ENCODE assay signal across 21 cellular contexts in the genomic region with DNA sequence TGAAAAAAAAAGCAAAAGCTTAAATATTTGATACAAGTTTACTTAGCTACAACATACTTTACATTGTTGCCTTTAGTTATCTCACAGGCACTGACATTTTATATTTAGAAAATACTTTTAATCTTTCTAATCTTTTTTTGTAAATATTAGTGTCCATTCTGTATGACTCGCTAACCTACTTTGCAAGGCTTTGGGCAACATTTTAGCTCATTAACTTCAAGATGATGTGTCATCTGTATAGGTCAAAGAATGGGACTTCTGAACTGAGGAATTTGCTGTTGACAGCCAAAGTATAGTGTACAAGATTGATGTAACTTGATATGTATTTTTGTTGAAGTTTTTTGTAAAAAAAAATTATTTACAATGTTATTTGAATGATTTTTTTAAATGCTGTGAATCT. TPM values are rescaled to one million over a fixed set of nuclear protein-coding genes. Genes with fewer than 3 reads are reported as not detected.
A peak's percentile ranks its signal among the peaks of the same experiment; 100 is the strongest.
DNase-seq lines count a peak whose midpoint lies in the region; ATAC-seq, FAIRE-seq and TF ChIP-seq lines count a peak whose summit lies in the region.
"Had no signal": no experiment of that assay in that cellular context is flagged by ENCODE, and none has a peak within 500 bp of the region (broad histone marks: within the 10 kb centered on the region; RNA-seq: fewer than 3 reads in every experiment).

No MANE protein-coding gene starts in this region.

- no CpG with 5 or more reads among the region's 1 CpG for WGBS in IMR-90 (ENCODE audit: extremely low coverage in 2 of 2, insufficient read length in 1 of 2), 2 experiments
- WGBS in esophagus squamous epithelium, 2 donors, result 71 to 75% methylated on average over 1 of the region's 1 CpG
- WGBS in small intestine, 3 donors, result 77 to 90% (median 88%) methylated on average over 1 of the region's 1 CpG

- no peak for TF ChIP-seq POLR2A in IMR-90 (IDR thresholded peaks at IDR 0.05; ENCODE audit: low read depth, low read length)
- TF ChIP-seq POLR2A in esophagus squamous epithelium (IDR thresholded peaks at IDR 0.05), result no peak

- H2AFZ ChIP-seq in IMR-90 (replicated peaks; ENCODE audit: low read length, poor library complexity), result no peak overlapping the region

- FAIRE-seq in colon (lab: Jason Lieb, UNC) (peak; percentile 14), small intestine (lab: Jason Lieb, UNC) (no peak)

- CTCF ChIA-PET in IMR-90 (lab: Yijun Ruan, JAX), result interaction anchor here (0.6 kb wide), 1 partner anchor 124 kb away, joined by 3 read pairs; no protein-coding TSS in a partner anchor

- H3K27ac ChIP-seq in IMR-90 (ENCODE audit: insufficient read depth, low read length) (no peak overlapping the region), esophagus squamous epithelium (no peak overlapping the region), small intestine (ENCODE audit: low read depth in 1 of 2, low read length in 1 of 2) (no peak overlapping the region)
- H3K27ac ChIP-seq: thyroid gland had no signal

- H3K4ac ChIP-seq in IMR-90 (ENCODE audit: low read depth, low read length), result no peak overlapping the region

- H3K79me1 ChIP-seq in IMR-90 (ENCODE audit: low read depth in 1 of 2, low read length in 2 of 2), result peaks cover 0 to 3% of the 10 kb centered on the region in 2 experiments; a peak in 1 of 4 replicates

- H3K9me3 ChIP-seq in IMR-90 (ENCODE audit: control insufficient read depth, insufficient read depth, low read length) (no peaks in the 10 kb centered on the region), esophagus squamous epithelium (no peaks in the 10 kb centered on the region), small intestine (ENCODE audit: control insufficient read depth, low read depth) (no peaks in the 10 kb centered on the region)
- H3K9me3 ChIP-seq: heart left ventricle, thyroid gland had no signal

- H3K4me3 ChIP-seq in IMR-90 (ENCODE audit: insufficient read depth, low read depth, low read length) (no peak overlapping the region), esophagus squamous epithelium (no peak overlapping the region), small intestine (ENCODE audit: low read depth in 1 of 2, low read length in 2 of 2) (no peak overlapping the region)
- H3K4me3 ChIP-seq: heart left ventricle, thyroid gland had no signal

- H3K23ac ChIP-seq in IMR-90 (ENCODE audit: low read depth, low read length), result no peak overlapping the region

- intact Hi-C loops in IMR-90 (cut with micrococcal nuclease), result no loop called here
- intact Hi-C loops in esophagus squamous epithelium (cut with DNase I), result no loop called here

- no peak overlapping the region for H4K91ac ChIP-seq in IMR-90 (ENCODE audit: insufficient read depth, low read depth, low read length)

- H3K14ac ChIP-seq in IMR-90 (replicated peaks; ENCODE audit: low read depth, low read length), result no peak overlapping the region

- no peak overlapping the region for H3K9ac ChIP-seq in IMR-90 (ENCODE audit: low read depth, low read length)

- no peak overlapping the region for H3K56ac ChIP-seq in IMR-90 (ENCODE audit: extremely low read depth, insufficient read depth, low read length)

- no peak overlapping the region for H2BK15ac ChIP-seq in IMR-90 (ENCODE audit: low read depth, low read length)

- H3K18ac ChIP-seq in IMR-90 (ENCODE audit: low read depth, low read length), result no peak overlapping the region

- in situ Hi-C loops in IMR-90 (cut with MboI; ENCODE audit: low sequenced_read_pairs), result no loop called here

- no peak for TF ChIP-seq RAD21 in IMR-90 (IDR thresholded peaks at IDR 0.05; ENCODE audit: low read length)

- no peak overlapping the region for H4K8ac ChIP-seq in IMR-90 (ENCODE audit: low read depth in 2 of 2, low read length in 2 of 2)

- no peak for TF ChIP-seq CTCF in IMR-90 (conservative IDR thresholded peaks at IDR 0.05; ENCODE audit: low read depth, low read length)
- no peak for TF ChIP-seq CTCF in esophagus squamous epithelium (IDR thresholded peaks at IDR 0.05)

- peaks cover 13% of the 10 kb centered on the region for H3K9me1 ChIP-seq in IMR-90 (ENCODE audit: insufficient read depth, low read length)

- H3K4me1 ChIP-seq in IMR-90 (ENCODE audit: control insufficient read depth, insufficient read depth, low read length) (peaks cover 15% of the 10 kb centered on the region), esophagus squamous epithelium (no peaks in the 10 kb centered on the region), small intestine (ENCODE audit: control insufficient read depth in 2 of 2, insufficient read depth in 1 of 2, low read depth in 1 of 2, low read length in 1 of 2) (peaks cover 0 to 2% of the 10 kb centered on the region in 2 donors)

- no peak overlapping the region for H2BK20ac ChIP-seq in IMR-90 (ENCODE audit: low read depth, low read length)

- ATAC-seq in IMR-90 (ENCODE audit: low read depth) (peak; percentile 82), GM19463 (IDR thresholded peaks at IDR 0.05; ENCODE audit: unreplicated experiment) (no peak), HG03159 (IDR thresholded peaks at IDR 0.05; ENCODE audit: unreplicated experiment) (no peak)
- ATAC-seq: activated T-cell treated with anti-CD3 and anti-CD28 coated beads, Interleukin-2, amount 50 U/mL, for 4 hours had no signal

- BruUV-seq in IMR-90 (replicated peaks; lab: Mats Ljungman, UMichigan), result no TSS peak

- POLR2A ChIA-PET in IMR-90 (lab: Charles Lee; ENCODE audit: unreplicated experiment), result interaction anchor here (0.7 kb wide), 1 partner anchor 15 kb away, joined by 3 read pairs; no protein-coding TSS in a partner anchor

- H4K20me1 ChIP-seq in IMR-90 (ENCODE audit: insufficient read depth, low read length), result peaks cover 4% of the 10 kb centered on the region; the same call in 1 of the 2 replicates

- H2BK120ac ChIP-seq in IMR-90 (ENCODE audit: low read depth, low read length), result no peak overlapping the region; the same call in 1 of the 2 replicates

- no peak overlapping the region for H2AK5ac ChIP-seq in IMR-90 (ENCODE audit: low read depth, low read length)

- dilution Hi-C loops in IMR-90 (cut with HindIII; ENCODE audit: low sequenced_read_pairs, unreplicated experiment), result no loop called here

- H3K36me3 ChIP-seq in IMR-90 (ENCODE audit: control insufficient read depth, insufficient read depth, low read length), result peaks cover 14% of the 10 kb centered on the region
- H3K36me3 ChIP-seq in esophagus squamous epithelium, result peaks cover 0 to 16% (median 0%) of the 10 kb centered on the region in 3 donors
- peaks cover 2 to 8% of the 10 kb centered on the region in 2 donors for H3K36me3 ChIP-seq in small intestine (ENCODE audit: control insufficient read depth in 2 of 2, insufficient read depth in 2 of 2, low read length in 2 of 2)

- H2BK5ac ChIP-seq in IMR-90 (ENCODE audit: low read depth, low read length, poor library complexity, severe bottlenecking), result no peak overlapping the region

- H3K27me3 ChIP-seq in IMR-90 (ENCODE audit: control insufficient read depth, insufficient read depth, low read length), result no peaks in the 10 kb centered on the region
- no peaks in the 10 kb centered on the region for H3K27me3 ChIP-seq in esophagus squamous epithelium
- H3K27me3 ChIP-seq in small intestine (ENCODE audit: control insufficient read depth in 2 of 2, insufficient read depth in 2 of 2, low read length in 2 of 2), result no peaks in the 10 kb centered on the region
- H3K27me3 ChIP-seq: heart left ventricle, thyroid gland had no signal

- H2AK9ac ChIP-seq in IMR-90 (replicated peaks; ENCODE audit: low read depth, low read length, poor library complexity), result no peak overlapping the region

- H4K5ac ChIP-seq in IMR-90 (ENCODE audit: low read depth, low read length), result no peak overlapping the region

- no peak overlapping the region for H3K4me2 ChIP-seq in IMR-90 (ENCODE audit: low read depth, low read length)

- DNase-seq in COLO829 (ENCODE audit: low spot score) (peak; percentile 48), IMR-90 (peak; percentile 73), kidney tubule cell (ENCODE audit: low spot score) (peak; percentile 26), esophagus squamous epithelium (lab: John Stamatoyannopoulos, UW) (no peak), small intestine (no peak)
- DNase-seq: activated CD4-positive, alpha-beta memory T cell treated with anti-CD3 and anti-CD28 coated beads, Interleukin-2, amount 10 ng/mL, durations not matched to agents 7 days and 5 days; activated naive CD8-positive, alpha-beta T cell treated with anti-CD3 and anti-CD28 coated beads for 36 hours; activated T-cell treated with anti-CD3 and anti-CD28 coated beads, Interleukin-2, amount 50 U/mL, for 4 hours; C1 segment of cervical spinal cord; heart left ventricle; islet precursor cell; Kasumi-1; midbrain; NCI-H2171; NCI-H82; stimulated activated CD4-positive, alpha-beta T cell treated with anti-CD3 and anti-CD28 coated beads, Interleukin-4, amount 100 ng/mL, for 4 hours; SW 1271; thyroid gland had no signal

TF ChIP-seq in IMR-90, 13 proteins besides CTCF, POLR2A, EP300 and RAD21:
- TF ChIP-seq RCOR1 (IDR thresholded peaks at IDR 0.05; ENCODE audit: insufficient replicate concordance, low read length) (no peak), CEBPB (IDR thresholded peaks at IDR 0.05; ENCODE audit: low read depth, low read length) (peak; percentile 44; the same call in 1 of the 2 replicates), FOS (IDR thresholded peaks at IDR 0.05; ENCODE audit: low read depth, low read length) (0 out of 2 replicates have a peak, but pooled peaks have one; percentile 33)

RNA-seq across cellular contexts. Expression of a gene that starts 2.7 kb away (rescaled TPM):
- total RNA-seq in IMR-90 (2012; rRNA removed), result under 0.01 and 0.18 TPM in 2 replicates
- 0.21 and 0.22 TPM in 2 replicates for polyA plus RNA-seq in IMR-90 (2012; rRNA removed)
- 0.02 and 0.14 TPM in 2 replicates for polyA plus RNA-seq in IMR-90 (2012; cell fraction: cytosol; rRNA removed)
- 0.08 and 0.49 TPM in 2 replicates for polyA plus RNA-seq in IMR-90 (2012; cell fraction: nucleus; rRNA removed; ENCODE audit: low replicate concordance)
- not detected for total RNA-seq in esophagus squamous epithelium
- polyA plus RNA-seq in small intestine, result under 1 TPM in 1 of 3 donors, not detected in 2; 0.22 TPM
- total RNA-seq: activated CD4-positive, alpha-beta memory T cell treated with anti-CD3 and anti-CD28 coated beads, Interleukin-2, amount 10 ng/mL, durations not matched to agents 7 days and 5 days; activated naive CD8-positive, alpha-beta T cell treated with anti-CD3 and anti-CD28 coated beads for 36 hours; activated T-cell treated with anti-CD3 and anti-CD28 coated beads, Interleukin-2, amount 50 U/mL, for 4 hours; thyroid gland had no signal

Comparison
In these comparisons a context has a peak if more than half of its experiments do, and no peak if none do; other contexts are left out.
1. DNase-seq: peak in COLO829 (single experiment), IMR-90 (single experiment) and kidney tubule cell (single experiment); none in esophagus squamous epithelium (single experiment) and small intestine (single experiment).